Comparison of ENCODE assay signal across 1 cellular context in genomic region chr2:43178602-43179542, GRCh38.
TF ChIP-seq lines count a peak whose summit lies in the region.

No MANE protein-coding gene starts in this region.

TF ChIP-seq in HepG2, 621 proteins besides CTCF, POLR2A, EP300 and RAD21 (continued from another document and continues in another):
- TF ChIP-seq, protein P1, sequence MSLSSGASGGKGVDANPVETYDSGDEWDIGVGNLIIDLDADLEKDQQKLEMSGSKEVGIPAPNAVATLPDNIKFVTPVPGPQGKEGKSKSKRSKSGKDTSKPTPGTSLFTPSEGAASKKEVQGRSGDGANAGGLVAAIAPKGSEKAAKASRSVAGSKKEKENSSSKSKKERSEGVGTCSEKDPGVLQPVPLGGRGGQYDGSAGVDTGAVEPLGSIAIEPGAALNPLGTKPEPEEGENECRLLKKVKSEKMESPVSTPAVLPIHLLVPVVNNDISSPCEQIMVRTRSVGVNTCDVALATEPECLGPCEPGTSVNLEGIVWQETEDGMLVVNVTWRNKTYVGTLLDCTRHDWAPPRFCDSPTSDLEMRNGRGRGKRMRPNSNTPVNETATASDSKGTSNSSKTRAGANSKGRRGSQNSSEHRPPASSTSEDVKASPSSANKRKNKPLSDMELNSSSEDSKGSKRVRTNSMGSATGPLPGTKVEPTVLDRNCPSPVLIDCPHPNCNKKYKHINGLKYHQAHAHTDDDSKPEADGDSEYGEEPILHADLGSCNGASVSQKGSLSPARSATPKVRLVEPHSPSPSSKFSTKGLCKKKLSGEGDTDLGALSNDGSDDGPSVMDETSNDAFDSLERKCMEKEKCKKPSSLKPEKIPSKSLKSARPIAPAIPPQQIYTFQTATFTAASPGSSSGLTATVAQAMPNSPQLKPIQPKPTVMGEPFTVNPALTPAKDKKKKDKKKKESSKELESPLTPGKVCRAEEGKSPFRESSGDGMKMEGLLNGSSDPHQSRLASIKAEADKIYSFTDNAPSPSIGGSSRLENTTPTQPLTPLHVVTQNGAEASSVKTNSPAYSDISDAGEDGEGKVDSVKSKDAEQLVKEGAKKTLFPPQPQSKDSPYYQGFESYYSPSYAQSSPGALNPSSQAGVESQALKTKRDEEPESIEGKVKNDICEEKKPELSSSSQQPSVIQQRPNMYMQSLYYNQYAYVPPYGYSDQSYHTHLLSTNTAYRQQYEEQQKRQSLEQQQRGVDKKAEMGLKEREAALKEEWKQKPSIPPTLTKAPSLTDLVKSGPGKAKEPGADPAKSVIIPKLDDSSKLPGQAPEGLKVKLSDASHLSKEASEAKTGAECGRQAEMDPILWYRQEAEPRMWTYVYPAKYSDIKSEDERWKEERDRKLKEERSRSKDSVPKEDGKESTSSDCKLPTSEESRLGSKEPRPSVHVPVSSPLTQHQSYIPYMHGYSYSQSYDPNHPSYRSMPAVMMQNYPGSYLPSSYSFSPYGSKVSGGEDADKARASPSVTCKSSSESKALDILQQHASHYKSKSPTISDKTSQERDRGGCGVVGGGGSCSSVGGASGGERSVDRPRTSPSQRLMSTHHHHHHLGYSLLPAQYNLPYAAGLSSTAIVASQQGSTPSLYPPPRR (CRISPR knock-in tag; IDR thresholded peaks at IDR 0.05; ENCODE audit: borderline replicate concordance), result peak; percentile 77
- TF ChIP-seq HMGA1 (CRISPR knock-in tag; conservative IDR thresholded peaks at IDR 0.05), result no peak
- no peak for TF ChIP-seq REXO4 (CRISPR knock-in tag; IDR thresholded peaks at IDR 0.05; ENCODE audit: borderline replicate concordance)
- TF ChIP-seq ZNF484 (CRISPR knock-in tag; IDR thresholded peaks at IDR 0.05; ENCODE audit: borderline replicate concordance, low read depth), result no peak
- TF ChIP-seq BCL3 (CRISPR knock-in tag; IDR thresholded peaks at IDR 0.05), result peak; percentile 64; the same call in 1 of the 2 replicates
- no peak for TF ChIP-seq ZNF547 (CRISPR knock-in tag; IDR thresholded peaks at IDR 0.05)
- TF ChIP-seq RBAK (CRISPR knock-in tag; IDR thresholded peaks at IDR 0.05), result no peak; the same call in none of the 2 replicates
- no peak for TF ChIP-seq POLR2AphosphoS2 (IDR thresholded peaks at IDR 0.05; ENCODE audit: low read depth, low read length)
- no peak; the same call in 1 of the 2 replicates for TF ChIP-seq ZNF256 (CRISPR knock-in tag; conservative IDR thresholded peaks at IDR 0.05)
- TF ChIP-seq ZNF296 (CRISPR knock-in tag; conservative IDR thresholded peaks at IDR 0.05), result no peak
- no peak for TF ChIP-seq MBNL3 (CRISPR knock-in tag; conservative IDR thresholded peaks at IDR 0.05)
- TF ChIP-seq, protein P2, sequence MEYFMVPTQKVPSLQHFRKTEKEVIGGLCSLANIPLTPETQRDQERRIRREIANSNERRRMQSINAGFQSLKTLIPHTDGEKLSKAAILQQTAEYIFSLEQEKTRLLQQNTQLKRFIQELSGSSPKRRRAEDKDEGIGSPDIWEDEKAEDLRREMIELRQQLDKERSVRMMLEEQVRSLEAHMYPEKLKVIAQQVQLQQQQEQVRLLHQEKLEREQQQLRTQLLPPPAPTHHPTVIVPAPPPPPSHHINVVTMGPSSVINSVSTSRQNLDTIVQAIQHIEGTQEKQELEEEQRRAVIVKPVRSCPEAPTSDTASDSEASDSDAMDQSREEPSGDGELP (IDR thresholded peaks at IDR 0.05; ENCODE audit: borderline replicate concordance, low read depth), result peak; percentile 79
- peak; percentile 79; the same call in 1 of the 2 replicates for TF ChIP-seq ZNF121 (CRISPR knock-in tag; IDR thresholded peaks at IDR 0.05)
- TF ChIP-seq EZH2 (conservative IDR thresholded peaks at IDR 0.05; ENCODE audit: low read depth, low read length), result no peak
- no peak for TF ChIP-seq GMEB2 (CRISPR knock-in tag; IDR thresholded peaks at IDR 0.05; ENCODE audit: low read depth)
- TF ChIP-seq ZNF225 (CRISPR knock-in tag; IDR thresholded peaks at IDR 0.05), result no peak
- peak; percentile 62 for TF ChIP-seq GABPB1 (CRISPR knock-in tag; IDR thresholded peaks at IDR 0.05)
- peak; percentile 59 for TF ChIP-seq MED1 (CRISPR knock-in tag; IDR thresholded peaks at IDR 0.05)
- TF ChIP-seq ZNF569 (CRISPR knock-in tag; IDR thresholded peaks at IDR 0.05; ENCODE audit: borderline replicate concordance), result no peak
- TF ChIP-seq JARID2 (CRISPR knock-in tag; IDR thresholded peaks at IDR 0.05; ENCODE audit: insufficient replicate concordance), result no peak
- TF ChIP-seq DBP (CRISPR knock-in tag; IDR thresholded peaks at IDR 0.05; ENCODE audit: not compliant biosample characterization), result no peak
- peak; percentile 64; the same call in 1 of the 2 replicates for TF ChIP-seq HDAC2 (CRISPR knock-in tag; IDR thresholded peaks at IDR 0.05)
- no peak for TF ChIP-seq ZNF30 (CRISPR knock-in tag; IDR thresholded peaks at IDR 0.05)
- TF ChIP-seq SATB2 (CRISPR knock-in tag; IDR thresholded peaks at IDR 0.05), result no peak
- TF ChIP-seq REPIN1 (CRISPR knock-in tag; IDR thresholded peaks at IDR 0.05; ENCODE audit: borderline replicate concordance, low read depth), result peak; percentile 21; the same call in 1 of the 2 replicates
- 0 out of 2 replicates have a peak, but pooled peaks have one; percentile 80 for TF ChIP-seq RNF219 (CRISPR knock-in tag; IDR thresholded peaks at IDR 0.05)
- TF ChIP-seq SMARCE1 (IDR thresholded peaks at IDR 0.05; ENCODE audit: borderline replicate concordance), result no peak
- peak; percentile 71; the same call in 1 of the 2 replicates for TF ChIP-seq ZFP36L1 (CRISPR knock-in tag; IDR thresholded peaks at IDR 0.05)
- TF ChIP-seq ZNF652 (CRISPR knock-in tag; IDR thresholded peaks at IDR 0.05; ENCODE audit: borderline replicate concordance, low read depth), result no peak
- TF ChIP-seq ZNF839 (CRISPR knock-in tag; IDR thresholded peaks at IDR 0.05; ENCODE audit: borderline replicate concordance), result no peak
- TF ChIP-seq, protein P3, sequence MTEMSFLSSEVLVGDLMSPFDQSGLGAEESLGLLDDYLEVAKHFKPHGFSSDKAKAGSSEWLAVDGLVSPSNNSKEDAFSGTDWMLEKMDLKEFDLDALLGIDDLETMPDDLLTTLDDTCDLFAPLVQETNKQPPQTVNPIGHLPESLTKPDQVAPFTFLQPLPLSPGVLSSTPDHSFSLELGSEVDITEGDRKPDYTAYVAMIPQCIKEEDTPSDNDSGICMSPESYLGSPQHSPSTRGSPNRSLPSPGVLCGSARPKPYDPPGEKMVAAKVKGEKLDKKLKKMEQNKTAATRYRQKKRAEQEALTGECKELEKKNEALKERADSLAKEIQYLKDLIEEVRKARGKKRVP (CRISPR knock-in tag; IDR thresholded peaks at IDR 0.05), result 0 out of 4 replicates have a peak, but pooled peaks of 1 of the 2 experiments have one; percentile 25
- no peak for TF ChIP-seq IKZF4 (CRISPR knock-in tag; IDR thresholded peaks at IDR 0.05; ENCODE audit: borderline replicate concordance, low read depth, not compliant biosample characterization)
- no peak for TF ChIP-seq ZNF432 (CRISPR knock-in tag; IDR thresholded peaks at IDR 0.05; ENCODE audit: borderline replicate concordance)
- TF ChIP-seq, protein P4, sequence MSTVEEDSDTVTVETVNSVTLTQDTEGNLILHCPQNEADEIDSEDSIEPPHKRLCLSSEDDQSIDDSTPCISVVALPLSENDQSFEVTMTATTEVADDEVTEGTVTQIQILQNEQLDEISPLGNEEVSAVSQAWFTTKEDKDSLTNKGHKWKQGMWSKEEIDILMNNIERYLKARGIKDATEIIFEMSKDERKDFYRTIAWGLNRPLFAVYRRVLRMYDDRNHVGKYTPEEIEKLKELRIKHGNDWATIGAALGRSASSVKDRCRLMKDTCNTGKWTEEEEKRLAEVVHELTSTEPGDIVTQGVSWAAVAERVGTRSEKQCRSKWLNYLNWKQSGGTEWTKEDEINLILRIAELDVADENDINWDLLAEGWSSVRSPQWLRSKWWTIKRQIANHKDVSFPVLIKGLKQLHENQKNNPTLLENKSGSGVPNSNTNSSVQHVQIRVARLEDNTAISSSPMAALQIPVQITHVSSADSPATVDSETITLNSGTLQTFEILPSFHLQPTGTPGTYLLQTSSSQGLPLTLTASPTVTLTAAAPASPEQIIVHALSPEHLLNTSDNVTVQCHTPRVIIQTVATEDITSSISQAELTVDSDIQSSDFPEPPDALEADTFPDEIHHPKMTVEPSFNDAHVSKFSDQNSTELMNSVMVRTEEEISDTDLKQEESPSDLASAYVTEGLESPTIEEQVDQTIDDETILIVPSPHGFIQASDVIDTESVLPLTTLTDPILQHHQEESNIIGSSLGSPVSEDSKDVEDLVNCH (CRISPR knock-in tag; IDR thresholded peaks at IDR 0.05), result 0 out of 2 replicates have a peak, but pooled peaks have one; percentile 19
- TF ChIP-seq ZNF607 (CRISPR knock-in tag; IDR thresholded peaks at IDR 0.05; ENCODE audit: borderline replicate concordance), result no peak
- TF ChIP-seq ZNF44 (CRISPR knock-in tag; IDR thresholded peaks at IDR 0.05), result 0 out of 2 replicates have a peak, but pooled peaks have one; percentile 27
- TF ChIP-seq CREB3 (CRISPR knock-in tag; IDR thresholded peaks at IDR 0.05), result no peak
- peak; percentile 42 for TF ChIP-seq ZNF232 (CRISPR knock-in tag; IDR thresholded peaks at IDR 0.05; ENCODE audit: borderline replicate concordance)
- peak; percentile 62 for TF ChIP-seq HNRNPLL (IDR thresholded peaks at IDR 0.05; ENCODE audit: low read depth, low read length, poor library complexity, severe bottlenecking)
- TF ChIP-seq TFE3 (CRISPR knock-in tag; IDR thresholded peaks at IDR 0.05), result no peak; the same call in 1 of the 2 replicates
- no peak for TF ChIP-seq ZNF556 (CRISPR knock-in tag; IDR thresholded peaks at IDR 0.05; ENCODE audit: borderline replicate concordance)
- no peak for TF ChIP-seq ZNF780A (CRISPR knock-in tag; IDR thresholded peaks at IDR 0.05)
- TF ChIP-seq MTF1 (CRISPR knock-in tag; IDR thresholded peaks at IDR 0.05), result no peak
- TF ChIP-seq NPAS2 (CRISPR knock-in tag; IDR thresholded peaks at IDR 0.05; ENCODE audit: borderline replicate concordance), result no peak
- TF ChIP-seq ZEB1 (IDR thresholded peaks at IDR 0.05; ENCODE audit: insufficient replicate concordance, low read depth), result peak; percentile 30
- no peak for TF ChIP-seq ZNF775 (CRISPR knock-in tag; IDR thresholded peaks at IDR 0.05; ENCODE audit: borderline replicate concordance)
- no peak for TF ChIP-seq CHCHD3 (CRISPR knock-in tag; IDR thresholded peaks at IDR 0.05)
- peak; percentile 41; the same call in 1 of the 2 replicates for TF ChIP-seq ZSCAN21 (CRISPR knock-in tag; IDR thresholded peaks at IDR 0.05; ENCODE audit: borderline replicate concordance)
- no peak for TF ChIP-seq HCFC1 (IDR thresholded peaks at IDR 0.05; ENCODE audit: low read depth, low read length)
- TF ChIP-seq SNRNP70 (IDR thresholded peaks at IDR 0.05; ENCODE audit: low read depth, low read length), result no peak
